ENCODE assay signal across 9 cellular contexts in the genomic region with DNA sequence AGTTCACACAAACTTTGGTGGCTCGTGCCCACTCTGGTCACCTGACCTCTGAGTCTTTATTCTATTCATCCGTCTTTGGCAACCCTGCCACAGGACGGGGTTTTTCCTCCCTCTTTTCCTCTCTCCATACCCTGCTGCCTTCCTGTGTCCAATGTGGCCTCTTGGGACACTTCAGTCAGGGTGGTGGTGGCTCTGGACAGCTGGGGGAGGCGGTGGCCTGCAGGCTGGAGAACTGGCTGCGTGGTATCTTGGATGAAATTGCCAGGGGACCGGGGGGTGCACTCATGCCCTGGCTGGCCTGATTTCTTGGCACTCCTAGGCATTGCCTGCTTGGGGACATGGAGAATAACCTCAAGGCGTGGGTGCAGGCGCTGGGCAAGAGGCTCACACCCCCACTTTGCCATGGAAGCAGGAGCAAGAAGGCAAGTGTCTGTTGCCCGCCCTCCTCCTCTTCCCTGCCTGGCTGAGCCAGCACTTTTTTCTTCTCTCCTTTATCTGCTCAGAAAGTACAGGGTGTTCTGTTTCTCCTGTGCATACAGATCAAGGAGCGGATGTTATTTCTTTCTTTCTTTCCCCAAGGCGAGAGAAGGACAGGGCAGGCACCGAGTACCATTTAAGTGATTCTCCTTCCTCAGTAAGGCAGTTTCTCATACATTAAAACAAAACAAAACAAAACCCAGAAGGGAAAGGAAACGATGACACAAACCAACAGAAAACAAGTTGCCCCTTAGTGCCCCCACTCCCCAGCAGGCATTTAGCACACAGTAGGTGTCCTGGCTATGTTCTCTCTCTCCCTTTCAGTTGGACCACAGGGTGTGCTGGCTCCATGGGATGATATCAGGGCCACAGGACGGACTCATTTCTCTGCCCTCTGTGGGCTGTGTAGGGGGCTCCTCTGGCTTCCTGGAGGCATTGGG. TPM values are rescaled to one million over a fixed set of nuclear protein-coding genes. Genes with fewer than 3 reads are reported as not detected.
DNase-seq lines count a peak whose midpoint lies in the region; ATAC-seq and TF ChIP-seq lines count a peak whose summit lies in the region.
"Had no signal": no experiment of that assay in that cellular context is flagged by ENCODE, and none has a peak within 500 bp of the region (broad histone marks: within the 10 kb centered on the region; RNA-seq: fewer than 3 reads in every experiment).

No MANE protein-coding gene starts in this region.

- peaks cover 33% of the 10 kb centered on the region for H3K27me3 Mint-ChIP-seq in GM23338 (ENCODE audit: insufficient read depth, low read depth, poor library complexity)
- no peaks in the 10 kb centered on the region for H3K27me3 Mint-ChIP-seq in activated CD4-positive, alpha-beta memory T cell treated with anti-CD3 and anti-CD28 coated beads for 36 hours

- no peaks in the 10 kb centered on the region for H4K20me1 ChIP-seq in GM23338 (replicated peaks; ENCODE audit: insufficient read depth)

- peak; percentile 7 for ATAC-seq in GM23338
- ATAC-seq in activated CD4-positive, CD25-positive, alpha-beta regulatory T cell treated with anti-CD3 and anti-CD28 coated beads, Interleukin-2, amount 50 U/mL, for 24 hours = no peak

- intact Hi-C loops in activated CD4-positive, alpha-beta memory T cell treated with anti-CD3 and anti-CD28 coated beads for 36 hours (cut with micrococcal nuclease) = no loop called here
- intact Hi-C loops in sigmoid colon (cut with DNase I) = no loop called here

- DNase-seq in GM23338 (ENCODE audit: low spot score) = no peak
- no peak for DNase-seq in activated CD4-positive, alpha-beta memory T cell treated with anti-CD3 and anti-CD28 coated beads for 36 hours
- peak; percentile 56 for DNase-seq in fibroblast of pulmonary artery (ENCODE audit: low read depth)
- DNase-seq in sigmoid colon = no peak
- DNase-seq in NCI-H1436 treated with DMSO at 0.1 percent for 48 hours (lab: John Stamatoyannopoulos, UW) = no peak
- no peak for DNase-seq in effector CD8-positive, alpha-beta T cell (lab: John Stamatoyannopoulos, UW)
- DNase-seq in EL = no peak
- DNase-seq: left colon had no signal

- TF ChIP-seq EP300 in sigmoid colon (IDR thresholded peaks at IDR 0.05) = no peak

- H3K4me1 ChIP-seq in GM23338 (ENCODE audit: insufficient read depth) (peaks cover 35% of the 10 kb centered on the region), sigmoid colon (peaks cover 0 to 16% (median 12%) of the 10 kb centered on the region in 4 donors)

- POLR2A ChIA-PET in activated CD4-positive, alpha-beta memory T cell treated with anti-CD3 and anti-CD28 coated beads for 36 hours (lab: Charles Lee) = no interaction called here

- no peak overlapping the region for H2AFZ ChIP-seq in GM23338

- H3K4me3 Mint-ChIP-seq in GM23338 = peak overlapping the region; percentile 64
- peak overlapping the region; percentile 75 for H3K4me3 Mint-ChIP-seq in activated CD4-positive, alpha-beta memory T cell treated with anti-CD3 and anti-CD28 coated beads for 36 hours

- H3F3A ChIP-seq in GM23338 (replicated peaks; ENCODE audit: low read depth) = no peaks in the 10 kb centered on the region

- H3K36me3 Mint-ChIP-seq in GM23338 (ENCODE audit: low read depth) = peaks cover 2% of the 10 kb centered on the region; the same call in 2 of the 3 replicates
- no peaks in the 10 kb centered on the region for H3K36me3 Mint-ChIP-seq in activated CD4-positive, alpha-beta memory T cell treated with anti-CD3 and anti-CD28 coated beads for 36 hours

- H3K4me1 Mint-ChIP-seq in GM23338 = peaks cover 58% of the 10 kb centered on the region
- peaks cover 20% of the 10 kb centered on the region for H3K4me1 Mint-ChIP-seq in activated CD4-positive, alpha-beta memory T cell treated with anti-CD3 and anti-CD28 coated beads for 36 hours (ENCODE audit: low read depth)

- no peaks in the 10 kb centered on the region for H3K36me3 ChIP-seq in GM23338 (ENCODE audit: insufficient read depth)
- H3K36me3 ChIP-seq in sigmoid colon = no peaks in the 10 kb centered on the region

- TF ChIP-seq CTCF in GM23338 (conservative IDR thresholded peaks at IDR 0.05; ENCODE audit: low read depth in 2 of 2) = no peak
- TF ChIP-seq CTCF in fibroblast of pulmonary artery (IDR thresholded peaks at IDR 0.05; ENCODE audit: low read length, missing control alignments) = no peak
- no peak for TF ChIP-seq CTCF in sigmoid colon (IDR thresholded peaks at IDR 0.05)

- no peaks in the 10 kb centered on the region for H3K9me3 ChIP-seq in sigmoid colon

- CTCF ChIA-PET in activated CD4-positive, alpha-beta memory T cell treated with anti-CD3 and anti-CD28 coated beads for 36 hours (lab: Charles Lee) = no interaction called here

- no peak for TF ChIP-seq POLR2A in sigmoid colon (IDR thresholded peaks at IDR 0.05)

- no peaks in the 10 kb centered on the region for H3K9me3 Mint-ChIP-seq in GM23338
- H3K9me3 Mint-ChIP-seq in activated CD4-positive, alpha-beta memory T cell treated with anti-CD3 and anti-CD28 coated beads for 36 hours = no peaks in the 10 kb centered on the region

- no peaks in the 10 kb centered on the region for H3K9me2 ChIP-seq in GM23338 (ENCODE audit: insufficient read depth)

- H3K4me3 ChIP-seq in GM23338 = peak overlapping the region; percentile 36; the same call in 1 of the 2 replicates
- peak overlapping the region; percentile 55 for H3K4me3 ChIP-seq in fibroblast of pulmonary artery (replicated peaks; ENCODE audit: low read depth, low read length)
- peak overlapping the region in 1 of 4 donors; percentile 58 for H3K4me3 ChIP-seq in sigmoid colon

- 79 to 83% methylated on average over 14 of the region's 14 CpGs for WGBS in sigmoid colon, 2 donors

- 0 out of 2 replicates have a peak, but pooled peaks cover 5% of the 10 kb centered on the region for H3K79me2 ChIP-seq in GM23338 (replicated peaks; ENCODE audit: insufficient read depth)

- H3K27ac Mint-ChIP-seq in GM23338 = peak overlapping the region; percentile 58; the same call in 1 of the 2 replicates
- no peak overlapping the region for H3K27ac Mint-ChIP-seq in activated CD4-positive, alpha-beta memory T cell treated with anti-CD3 and anti-CD28 coated beads for 36 hours

- no peaks in the 10 kb centered on the region; the same call in 1 of the 2 replicates for H3K27me3 ChIP-seq in GM23338 (ENCODE audit: insufficient read depth)
- H3K27me3 ChIP-seq in sigmoid colon = no peaks in the 10 kb centered on the region

- H3K4me2 ChIP-seq in GM23338 = peak overlapping the region; percentile 90

- no peak overlapping the region for H3K27ac ChIP-seq in GM23338 (ENCODE audit: low read depth)
- H3K27ac ChIP-seq in sigmoid colon = peak overlapping the region in 3 of 4 donors; percentile 52 to 69 (median 66)

TF ChIP-seq in GM23338, 12 proteins besides CTCF, POLR2A, EP300 and RAD21:
- TF ChIP-seq ZNF331 (CRISPR knock-in tag; IDR thresholded peaks at IDR 0.05; ENCODE audit: low read depth) = no peak
- no peak for TF ChIP-seq REST (IDR thresholded peaks at IDR 0.05; ENCODE audit: unreplicated experiment)

RNA-seq across cellular contexts. Expression of gene SMOX, which starts 22.3 kb away (rescaled TPM):
- 4.8 and 7.9 TPM in 2 replicates for total RNA-seq in GM23338 (2014; rRNA removed; shearing (Covaris generic))
- polyA plus RNA-seq in GM23338 (2016; fragmentation: Nextera tagmentation; extraction: Ambion mirVana) (7.0 and 7.9 TPM in 2 replicates), sigmoid colon (1 to 10 TPM; 3.9 to 4.8 (median 4.8) TPM)
- 10 to 100 TPM in 1 of 2 experiments, 1 to 10 TPM in 1; 7.9 to 11.6 TPM for total RNA-seq in activated CD4-positive, alpha-beta memory T cell treated with anti-CD3 and anti-CD28 coated beads for 36 hours
- 10 to 100 TPM in 1 of 4 donors, 1 to 10 TPM in 3; 3.9 to 11.1 (median 4.4) TPM for total RNA-seq in sigmoid colon
